In genomic region chr22:41382610-41383009, GRCh38 we compare ENCODE assay signal across 8 cellular contexts. TPM values are rescaled to one million over a fixed set of nuclear protein-coding genes. Genes with fewer than 3 reads are reported as not detected.
DNase-seq lines count a peak whose midpoint lies in the region; ATAC-seq and TF ChIP-seq lines count a peak whose summit lies in the region.

No MANE protein-coding gene starts in this region.

- H3K36me3 ChIP-seq in MM.1S (replicated peaks; ENCODE audit: insufficient read depth, low read length) = no peaks in the 10 kb centered on the region
- H3K36me3 ChIP-seq in ectodermal cell (ENCODE audit: control insufficient read depth, insufficient read depth, low read length) = peaks cover 5% of the 10 kb centered on the region
- H3K36me3 ChIP-seq in neural cell (ENCODE audit: insufficient read depth, low read length) = no peaks in the 10 kb centered on the region

- H4K20me1 ChIP-seq in MM.1S (ENCODE audit: insufficient read depth, low read length) (no peaks in the 10 kb centered on the region), neural cell (ENCODE audit: insufficient read depth) (no peaks in the 10 kb centered on the region)

- H3K79me2 ChIP-seq in MM.1S (ENCODE audit: low read length) (no peaks in the 10 kb centered on the region), neural cell (replicated peaks; ENCODE audit: insufficient read depth, low read length) (peaks cover 3% of the 10 kb centered on the region)

- TF ChIP-seq CTCF in CD14-positive monocyte (IDR thresholded peaks at IDR 0.05) (no peak), MM.1S (IDR thresholded peaks at IDR 0.05; ENCODE audit: low read length) (no peak), neural cell (IDR thresholded peaks at IDR 0.05; ENCODE audit: poor library complexity, severe bottlenecking) (no peak)

- DNase-seq in CD14-positive monocyte (ENCODE audit: low spot score) = no peak
- no peak for DNase-seq in MM.1S
- no peak for DNase-seq in NCI-H2081 treated with DMSO at 0.1 percent for 48 hours (lab: John Stamatoyannopoulos, UW)
- no peak for DNase-seq in NCI-H1694 (lab: John Stamatoyannopoulos, UW)

- peak overlapping the region; percentile 86 for H3K4me3 ChIP-seq in MM.1S (ENCODE audit: low read length)
- H3K4me3 ChIP-seq in ectodermal cell (ENCODE audit: insufficient read depth, low read depth, low read length) = peak overlapping the region; percentile 74
- peak overlapping the region; percentile 82 for H3K4me3 ChIP-seq in neural cell (ENCODE audit: low read length)

- H3K9ac ChIP-seq in MM.1S (ENCODE audit: low read length) (peak overlapping the region; percentile 89; the same call in 1 of the 2 replicates), neural cell (ENCODE audit: low read length) (peak overlapping the region; percentile 77)

- H3K4me2 ChIP-seq in MM.1S (ENCODE audit: low read depth, low read length) (peak overlapping the region; percentile 62), neural cell (ENCODE audit: low read length) (peak overlapping the region; percentile 73)

- H3K4me1 Mint-ChIP-seq in CD14-positive monocyte = peaks cover 20% of the 10 kb centered on the region

- WGBS in ectodermal cell, 2 experiments = 40 to 44% methylated on average over 19 of the region's 19 CpGs

- no peaks in the 10 kb centered on the region for H3F3A ChIP-seq in MM.1S (ENCODE audit: insufficient read depth, low read length)
- no peaks in the 10 kb centered on the region for H3F3A ChIP-seq in neural cell (ENCODE audit: insufficient read depth, low read length, poor library complexity, severe bottlenecking)

- no peak overlapping the region for H3K27ac ChIP-seq in MM.1S (ENCODE audit: low read length)
- no peak overlapping the region for H3K27ac ChIP-seq in ectodermal cell (ENCODE audit: insufficient read depth, low read depth, low read length, poor library complexity, severe bottlenecking)
- H3K27ac ChIP-seq in neural cell (ENCODE audit: low read length) = no peak overlapping the region

- H3K27me3 ChIP-seq in MM.1S (replicated peaks; ENCODE audit: insufficient read depth, low read length) (peaks cover 4% of the 10 kb centered on the region; the same call in 1 of the 2 replicates), ectodermal cell (ENCODE audit: control insufficient read depth, insufficient read depth, low read length, poor library complexity, severe bottlenecking) (no peaks in the 10 kb centered on the region), neural cell (ENCODE audit: insufficient read depth, low read depth, low read length) (no peaks in the 10 kb centered on the region)

- H3K36me3 Mint-ChIP-seq in CD14-positive monocyte = peaks cover 0 to 5% of the 10 kb centered on the region in 2 donors

- H3K9me3 Mint-ChIP-seq in CD14-positive monocyte = peaks cover 0 to 2% (median 0%) of the 10 kb centered on the region in 7 donors

- intact Hi-C loops in CD14-positive monocyte (cut with micrococcal nuclease) = loop anchor here (5.0 to 10.0 kb wide), 2 partner anchors 62 to 95 kb away; partner anchors contain the start of genes TOB2 (in 2 of the 2) and RANGAP1 (in 1 of the 2)

- H3K9me2 ChIP-seq in MM.1S (replicated peaks; ENCODE audit: insufficient read depth, low read length) (no peaks in the 10 kb centered on the region), neural cell (ENCODE audit: insufficient read depth, low read length) (no peaks in the 10 kb centered on the region)

- 0 out of 2 replicates have a peak, but pooled peaks cover 5% of the 10 kb centered on the region for H3K4me1 ChIP-seq in MM.1S (ENCODE audit: low read length)
- H3K4me1 ChIP-seq in ectodermal cell (ENCODE audit: control insufficient read depth, insufficient read depth, low read length) = peaks cover 11% of the 10 kb centered on the region

- no peak for ATAC-seq in HG02870 (IDR thresholded peaks at IDR 0.05; ENCODE audit: unreplicated experiment)
- no peak for ATAC-seq in HG03520 (IDR thresholded peaks at IDR 0.05; ENCODE audit: unreplicated experiment)

- no peak for TF ChIP-seq EP300 in neural cell (conservative IDR thresholded peaks at IDR 0.05; ENCODE audit: poor library complexity, severe bottlenecking)

- H3K9me3 ChIP-seq in MM.1S (replicated peaks; ENCODE audit: insufficient read depth, low read length) (no peaks in the 10 kb centered on the region), ectodermal cell (ENCODE audit: control insufficient read depth, low read length) (no peaks in the 10 kb centered on the region), neural cell (ENCODE audit: low read length) (no peaks in the 10 kb centered on the region)

- peak overlapping the region in 4 of 7 donors; percentile 76 to 93 (median 91) for H3K27ac Mint-ChIP-seq in CD14-positive monocyte

- peak overlapping the region; percentile 80 to 83 for H3K4me3 Mint-ChIP-seq in CD14-positive monocyte

- peak overlapping the region; percentile 71 for H2AFZ ChIP-seq in MM.1S (ENCODE audit: low read length)
- H2AFZ ChIP-seq in neural cell (ENCODE audit: low read depth, low read length) = peak overlapping the region; percentile 21

- peaks cover 3 to 7% (median 3%) of the 10 kb centered on the region in 3 donors for H3K27me3 Mint-ChIP-seq in CD14-positive monocyte (ENCODE audit: low read depth in 3 of 3)

- no peak for TF ChIP-seq RAD21 in neural cell (conservative IDR thresholded peaks at IDR 0.05)

TF ChIP-seq in neural cell, 6 proteins besides CTCF, POLR2A, EP300 and RAD21:
- no peak for TF ChIP-seq MXI1 (conservative IDR thresholded peaks at IDR 0.05; ENCODE audit: poor library complexity, severe bottlenecking)
- TF ChIP-seq REST (IDR thresholded peaks at IDR 0.05; ENCODE audit: borderline replicate concordance) = no peak
- no peak for TF ChIP-seq EZH2 (IDR thresholded peaks at IDR 0.05; ENCODE audit: borderline replicate concordance, insufficient read depth, low read length, poor library complexity, severe bottlenecking)
- no peak for TF ChIP-seq SMC3 (conservative IDR thresholded peaks at IDR 0.05; ENCODE audit: poor library complexity)
- TF ChIP-seq POLR2AphosphoS5 (IDR thresholded peaks at IDR 0.05) = no peak
- no peak for TF ChIP-seq TAF1 (IDR thresholded peaks at IDR 0.05; ENCODE audit: low read depth)

RNA-seq across cellular contexts. Expression of gene TEF, which starts 0.9 kb away (rescaled TPM):
- 1 to 10 TPM in 1 of 2 donors, under 1 TPM in 1; 0.71 to 1.1 TPM for polyA plus RNA-seq in CD14-positive monocyte
- polyA plus RNA-seq in ectodermal cell (2013, experiment 1 of 4) = 18.3 TPM
- 17.8 TPM for polyA plus RNA-seq in ectodermal cell (2013, experiment 2 of 4)
- polyA plus RNA-seq in ectodermal cell (2013, experiment 3 of 4) = 17.8 TPM
- polyA plus RNA-seq in ectodermal cell (2013, experiment 4 of 4) = 20.5 TPM
- polyA plus RNA-seq in neural cell = 4.1 and 4.9 TPM in 2 replicates
- polyA minus RNA-seq in neural cell = 7.1 TPM in 2 replicates
